Comparison of ENCODE assay signal across 16 cellular contexts in the genomic region with DNA sequence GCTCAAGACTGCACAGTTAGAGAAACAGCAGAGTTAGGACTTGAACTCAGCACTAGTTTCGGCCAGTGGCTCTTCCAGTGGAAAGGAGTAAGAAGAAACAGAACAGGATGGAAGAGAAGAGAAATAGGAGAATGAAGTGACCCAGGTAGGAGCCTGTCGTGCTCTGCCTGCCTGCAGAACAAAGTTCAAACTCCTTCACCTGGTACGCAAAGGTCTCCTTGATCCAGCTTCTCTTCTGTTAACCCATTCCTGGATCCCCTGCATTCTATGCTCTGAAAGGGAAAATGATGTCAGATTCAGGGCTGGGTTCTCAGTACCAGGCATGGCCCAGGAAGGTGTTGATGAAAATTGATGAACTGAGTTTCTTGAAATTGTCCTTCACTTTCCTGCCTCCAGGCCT. TPM values are rescaled to one million over a fixed set of nuclear protein-coding genes. Genes with fewer than 3 reads are reported as not detected.
DNase-seq lines count a peak whose midpoint lies in the region; ATAC-seq, FAIRE-seq and TF ChIP-seq lines count a peak whose summit lies in the region.
"Had no signal": no experiment of that assay in that cellular context is flagged by ENCODE, and none has a peak within 500 bp of the region (broad histone marks: within the 10 kb centered on the region; RNA-seq: fewer than 3 reads in every experiment).

No MANE protein-coding gene starts in this region.

- no peaks in the 10 kb centered on the region for H3K27me3 ChIP-seq in osteoblast (ENCODE audit: insufficient read depth, low read length)

- no peak overlapping the region for H3K4me3 Mint-ChIP-seq in endothelial cell (ENCODE audit: unreplicated experiment)
- H3K4me3 Mint-ChIP-seq: CD14-positive monocyte had no signal

- H3K9me3 Mint-ChIP-seq in endothelial cell (ENCODE audit: unreplicated experiment): no peaks in the 10 kb centered on the region

- no peak overlapping the region for H3K4me3 ChIP-seq in osteoblast (ENCODE audit: insufficient read depth, low read length)

- peaks cover 21% of the 10 kb centered on the region for H3K27me3 Mint-ChIP-seq in endothelial cell (ENCODE audit: unreplicated experiment)

- H3K9me3 ChIP-seq in osteoblast (ENCODE audit: low read depth, low read length): no peaks in the 10 kb centered on the region

- TF ChIP-seq CTCF in endothelial cell (IDR thresholded peaks at IDR 0.05; ENCODE audit: unreplicated experiment) (no peak), osteoblast (IDR thresholded peaks at IDR 0.05; ENCODE audit: extremely low read depth, low read depth, low read length) (no peak)

- no peak for ATAC-seq in Right ventricle myocardium superior (ENCODE audit: poor library complexity)
- ATAC-seq: PC-3 had no signal

- peaks cover 25% of the 10 kb centered on the region for H3K36me3 Mint-ChIP-seq in endothelial cell (ENCODE audit: low read depth, unreplicated experiment)

- peaks cover 17% of the 10 kb centered on the region for H3K4me1 ChIP-seq in osteoblast (ENCODE audit: insufficient read depth, low read length)

- peak; percentile 14 for FAIRE-seq in GM19239 (lab: Jason Lieb, UNC)

- H3K27ac Mint-ChIP-seq in endothelial cell (ENCODE audit: unreplicated experiment): peak overlapping the region; percentile 31

- H3K27ac ChIP-seq in osteoblast (ENCODE audit: low read depth, low read length): no peak overlapping the region
- H3K27ac ChIP-seq: RWPE1 had no signal

- H3K36me3 ChIP-seq in osteoblast (ENCODE audit: insufficient read depth, low read length): peaks cover 8% of the 10 kb centered on the region

- H3K4me2 ChIP-seq in osteoblast (ENCODE audit: insufficient read depth, low read length): no peak overlapping the region

- H3K79me2 ChIP-seq in osteoblast (ENCODE audit: insufficient read depth, low read length): no peaks in the 10 kb centered on the region

- no peak overlapping the region for H2AFZ ChIP-seq in osteoblast (ENCODE audit: low read length)

- intact Hi-C loops in Right ventricle myocardium superior (cut with DNase I): no loop called here

- H4K20me1 ChIP-seq in osteoblast (ENCODE audit: insufficient read depth, low read length): peaks cover 4% of the 10 kb centered on the region

- DNase-seq in GM19239 (ENCODE audit: insufficient read length, low spot score) (no peak), endothelial cell (ENCODE audit: low spot score) (no peak), osteoblast (ENCODE audit: insufficient read length, low spot score, missing footprints) (peak; percentile 42), Right ventricle myocardium superior (no peak)
- DNase-seq in stimulated activated naive CD4-positive, alpha-beta T cell (lab: John Stamatoyannopoulos, UW): no peak
- DNase-seq: ACHN, DMS79 treated with DMSO at 0.1 percent for 48 hours, H7, NCI-H1048, NCI-H1436, NCI-H1930, NCI-H345, NCI-H524 treated with DMSO at 0.1 percent for 48 hours, PC-3 had no signal

- H3K4me1 Mint-ChIP-seq in endothelial cell (ENCODE audit: unreplicated experiment): peaks cover 43% of the 10 kb centered on the region

RNA-seq across cellular contexts. Expression of a gene that starts 3.9 kb away (rescaled TPM):
- total RNA-seq in endothelial cell (ENCODE audit: unreplicated experiment) (8.5 TPM), osteoblast (1.8 and 2.5 TPM in 2 replicates), Right ventricle myocardium superior (1.7 TPM)

RNA-seq across cellular contexts. Expression of a gene that starts 3.9 kb away (rescaled TPM):
- total RNA-seq in endothelial cell (ENCODE audit: unreplicated experiment): 0.67 TPM
- total RNA-seq in osteoblast: 1.5 and 1.8 TPM in 2 replicates
- total RNA-seq in Right ventricle myocardium superior: 1.0 TPM
- total RNA-seq: PC-3 had no signal

RNA-seq across cellular contexts. Expression of a gene that starts 22.4 kb away (rescaled TPM):
- total RNA-seq in endothelial cell (ENCODE audit: unreplicated experiment): 730 TPM
- total RNA-seq in osteoblast: 15.9 and 16.6 TPM in 2 replicates
- 16.1 TPM for total RNA-seq in Right ventricle myocardium superior

RNA-seq across cellular contexts. Expression of a gene that starts 35.8 kb away (rescaled TPM):
- 79.0 TPM for total RNA-seq in endothelial cell (ENCODE audit: unreplicated experiment)
- total RNA-seq in osteoblast: 68.0 and 69.0 TPM in 2 replicates
- 43.7 TPM for total RNA-seq in Right ventricle myocardium superior

Comparison
In these comparisons a context has a peak if more than half of its experiments do, and no peak if none do; other contexts are left out.
1. RNA of a gene that starts 22.4 kb away (total RNA-seq): 730 TPM in endothelial cell (single experiment); 15.9 to 16.6 TPM in osteoblast and 16.1 TPM in Right ventricle myocardium superior (single experiment); every median in the first group is over 10 times any median in the second.